ENCODE assay signal across 8 cellular contexts in genomic region chr1:241499910-241500309, GRCh38. TPM values are rescaled to one million over a fixed set of nuclear protein-coding genes. Genes with fewer than 3 reads are reported as not detected.
DNase-seq lines count a peak whose midpoint lies in the region; ATAC-seq and TF ChIP-seq lines count a peak whose summit lies in the region.

No MANE protein-coding gene starts in this region.

- intact Hi-C loops in adrenal gland (cut with DNase I) (loop anchor here in 1 of 2 donors (10.0 kb wide), 2 partner anchors 535 to 765 kb away; no protein-coding TSS in a partner anchor), right lobe of liver (cut with DNase I) (no loop called here), uterus (cut with DNase I; ENCODE audit: low total_unique reads) (no loop called here), left colon (cut with DNase I, micrococcal nuclease) (no loop called here)

- peak in 1 of 4 donors; percentile 48 for ATAC-seq in right lobe of liver
- no peak for ATAC-seq in HG03159 (IDR thresholded peaks at IDR 0.05; ENCODE audit: unreplicated experiment)
- no peak for ATAC-seq in left colon

- DNase-seq in DMS53 (lab: John Stamatoyannopoulos, UW) (peak; percentile 63), adrenal gland (peak in 4 of 7 donors; percentile 16 to 37 (median 22)), right lobe of liver (no peak), uterus (no peak), left colon (no peak), activated gamma-delta T cell (lab: John Stamatoyannopoulos, UW) (no peak)
- DNase-seq in Jurkat, Clone E6-1 (ENCODE audit: low read depth, low spot score): peak; percentile 15

- H3K4me3 ChIP-seq in Jurkat, Clone E6-1 (ENCODE audit: low read length): no peak overlapping the region
- no peak overlapping the region for H3K4me3 ChIP-seq in adrenal gland
- no peak overlapping the region for H3K4me3 ChIP-seq in right lobe of liver
- H3K4me3 ChIP-seq in uterus: no peak overlapping the region

- H3K4me1 ChIP-seq in adrenal gland (replicated peaks in 1 of 2) (no peaks in the 10 kb centered on the region), right lobe of liver (no peaks in the 10 kb centered on the region), uterus (no peaks in the 10 kb centered on the region)

- H3K27me3 ChIP-seq in adrenal gland: no peaks in the 10 kb centered on the region
- H3K27me3 ChIP-seq in right lobe of liver: no peaks in the 10 kb centered on the region
- no peaks in the 10 kb centered on the region for H3K27me3 ChIP-seq in uterus

- H3K36me3 ChIP-seq in adrenal gland (replicated peaks in 1 of 2) (peaks cover 0 to 64% of the 10 kb centered on the region in 2 donors), right lobe of liver (peaks cover 0 to 94% (median 35%) of the 10 kb centered on the region in 4 donors), uterus (no peaks in the 10 kb centered on the region)

- H3K9me3 ChIP-seq in adrenal gland (replicated peaks in 1 of 3): no peaks in the 10 kb centered on the region
- H3K9me3 ChIP-seq in right lobe of liver: no peaks in the 10 kb centered on the region
- no peaks in the 10 kb centered on the region for H3K9me3 ChIP-seq in uterus

- H3K27ac ChIP-seq in adrenal gland (no peak overlapping the region), right lobe of liver (no peak overlapping the region), uterus (no peak overlapping the region)

- 57 to 78% (median 64%) methylated on average over 2 of the region's 2 CpGs for WGBS in adrenal gland, 4 donors
- 86% methylated on average over 2 of the region's 2 CpGs for WGBS in right lobe of liver (ENCODE audit: insufficient coverage, low coverage, low lambda C conversion rate, missing lambda C conversion rate)

- peak; percentile 16 to 55 (median 42) for TF ChIP-seq CTCF in adrenal gland (IDR thresholded peaks at IDR 0.05)
- peak; percentile 13 to 47 (median 35) for TF ChIP-seq CTCF in right lobe of liver (IDR thresholded peaks at IDR 0.05)
- no peak for TF ChIP-seq CTCF in uterus (IDR thresholded peaks at IDR 0.05)

- TF ChIP-seq POLR2A in adrenal gland (IDR thresholded peaks at IDR 0.05) (no peak), right lobe of liver (IDR thresholded peaks at IDR 0.05) (no peak), uterus (IDR thresholded peaks at IDR 0.05) (no peak)

RNA-seq across cellular contexts. Expression of gene FH, which starts 19.6 kb away (rescaled TPM):
- polyA plus RNA-seq in Jurkat, Clone E6-1 (2012; ENCODE audit: insufficient read depth, insufficient read length): 157 TPM
- total RNA-seq in adrenal gland (100 to 1,000 TPM in 3 of 8 donors, 10 to 100 TPM in 5; 72.9 to 123 (median 97.6) TPM), right lobe of liver (100 to 1,000 TPM in 5 of 6 experiments, 10 to 100 TPM in 1; 95.0 to 126 (median 114) TPM), uterus (10 to 100 TPM; 11.8 to 48.5 (median 43.5) TPM), left colon (100 to 1,000 TPM; 103 to 119 TPM)
- 100 to 1,000 TPM in 1 of 3 donors, 10 to 100 TPM in 2; 42.5 to 152 (median 96.9) TPM for polyA plus RNA-seq in adrenal gland

RNA-seq across cellular contexts. Expression of gene KMO, which starts 32.3 kb away (rescaled TPM):
- not detected for polyA plus RNA-seq in Jurkat, Clone E6-1 (2012; ENCODE audit: insufficient read depth, insufficient read length)
- 1 to 10 TPM in 6 of 8 donors, under 1 TPM in 2; 0.41 to 3.6 (median 1.8) TPM for total RNA-seq in adrenal gland
- polyA plus RNA-seq in adrenal gland: 1 to 10 TPM in 2 of 3 donors, under 1 TPM in 1; 0.47 to 2.1 (median 1.6) TPM
- total RNA-seq in right lobe of liver: 10 to 100 TPM; 25.4 to 57.3 (median 28.3) TPM
- total RNA-seq in uterus: 10 to 100 TPM in 1 of 4 donors, 1 to 10 TPM in 1, under 1 TPM in 2; 0.28 to 22.9 (median 4.5) TPM
- under 1 TPM; 0.21 to 0.78 TPM for total RNA-seq in left colon

Comparison
In these comparisons a context has a peak if more than half of its experiments do, and no peak if none do; other contexts are left out.
1. DNase-seq: peak in DMS53 (single experiment), Jurkat, Clone E6-1 (single experiment) and adrenal gland (4 of 7); none in right lobe of liver (0 of 3), uterus (0 of 2), left colon (0 of 2) and activated gamma-delta T cell (single experiment).
2. CTCF ChIP-seq: peak in adrenal gland (6 of 6) and right lobe of liver (4 of 4); none in uterus (0 of 4).